In the genomic region with DNA sequence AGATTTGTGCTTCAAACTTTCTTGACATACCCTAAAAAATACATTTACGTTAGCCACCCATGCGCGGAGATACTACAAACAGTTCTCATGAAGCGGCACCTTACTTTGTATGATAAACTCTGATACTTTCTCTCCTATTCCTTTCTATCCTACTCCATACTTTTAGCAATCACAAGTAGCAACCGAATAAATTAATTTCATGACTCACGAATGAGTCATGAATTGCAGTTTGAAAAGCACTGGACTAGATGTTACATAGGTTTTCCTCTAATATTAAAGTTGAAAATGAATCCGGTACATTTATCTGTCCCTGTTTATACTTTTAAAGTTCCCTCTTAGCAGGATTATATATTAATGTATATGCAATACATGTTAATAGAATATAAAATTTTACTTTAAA, we compare ENCODE assay signal across 10 cellular contexts.
DNase-seq lines count a peak whose midpoint lies in the region; ATAC-seq and TF ChIP-seq lines count a peak whose summit lies in the region.
"Had no signal": no experiment of that assay in that cellular context is flagged by ENCODE, and none has a peak within 500 bp of the region (broad histone marks: within the 10 kb centered on the region; RNA-seq: fewer than 3 reads in every experiment).

No MANE protein-coding gene starts in this region.

- ATAC-seq in lung (ENCODE audit: insufficient read depth, low FRiP score), result peak; percentile 41
- ATAC-seq in GM19351 (IDR thresholded peaks at IDR 0.05; ENCODE audit: unreplicated experiment), result no peak
- ATAC-seq: T-cell had no signal

- no peaks in the 10 kb centered on the region for H3K36me3 ChIP-seq in left ventricle myocardium inferior
- no peaks in the 10 kb centered on the region for H3K36me3 ChIP-seq in right atrium auricular region
- no peaks in the 10 kb centered on the region for H3K36me3 ChIP-seq in lung (ENCODE audit: control insufficient read depth in 2 of 2, insufficient read depth in 2 of 2, low read length in 2 of 2)

- DNase-seq in left ventricle myocardium inferior (no peak), right atrium auricular region (ENCODE audit: low spot score) (no peak), cardiac fibroblast (ENCODE audit: low read depth in 2 of 2) (peak; percentile 67 to 90), lung (ENCODE audit: low spot score) (no peak), posterior vena cava (ENCODE audit: low spot score) (no peak), KG1 (lab: John Stamatoyannopoulos, UW) (no peak)
- DNase-seq in activated CD4-positive, alpha-beta T cell treated with anti-CD3 and anti-CD28 coated beads, Interleukin-2, amount 50 U/mL, for 1 hour, result no peak
- DNase-seq: activated CD8-positive, alpha-beta memory T cell treated with anti-CD3 and anti-CD28 coated beads for 24 hours; T-cell had no signal

- no peak for TF ChIP-seq CTCF in left ventricle myocardium inferior (IDR thresholded peaks at IDR 0.05; ENCODE audit: borderline replicate concordance)
- TF ChIP-seq CTCF in right atrium auricular region (IDR thresholded peaks at IDR 0.05), result no peak
- no peak for TF ChIP-seq CTCF in cardiac fibroblast (IDR thresholded peaks at IDR 0.05; ENCODE audit: low read depth, low read length)
- TF ChIP-seq CTCF in lung (IDR thresholded peaks at IDR 0.05; ENCODE audit: control extremely low read depth, extremely low read depth), result no peak

- intact Hi-C loops in left ventricle myocardium inferior (cut with micrococcal nuclease), result no loop called here
- intact Hi-C loops in posterior vena cava (cut with DNase I), result no loop called here

- H3K27ac ChIP-seq in left ventricle myocardium inferior (replicated peaks), result peak overlapping the region; percentile 53
- peak overlapping the region in 1 of 2 donors; percentile 56 for H3K27ac ChIP-seq in right atrium auricular region
- H3K27ac ChIP-seq in lung (ENCODE audit: low read depth in 1 of 2, low read length in 1 of 2), result no peak overlapping the region

- no peaks in the 10 kb centered on the region for H3K9me3 ChIP-seq in left ventricle myocardium inferior (replicated peaks)
- no peaks in the 10 kb centered on the region for H3K9me3 ChIP-seq in right atrium auricular region
- no peaks in the 10 kb centered on the region for H3K9me3 ChIP-seq in lung (ENCODE audit: control insufficient read depth in 2 of 2, insufficient read depth in 1 of 2, low read length in 1 of 2)

- H3K27me3 ChIP-seq in left ventricle myocardium inferior (ENCODE audit: low read depth) (no peaks in the 10 kb centered on the region), right atrium auricular region (no peaks in the 10 kb centered on the region), lung (ENCODE audit: control insufficient read depth, insufficient read depth) (no peaks in the 10 kb centered on the region)

- H3K4me3 ChIP-seq in left ventricle myocardium inferior (no peak overlapping the region), right atrium auricular region (no peak overlapping the region), cardiac fibroblast (replicated peaks in 1 of 2; ENCODE audit: low read depth in 2 of 2, low read length in 2 of 2) (no peak overlapping the region), lung (no peak overlapping the region)

- 87 to 94% methylated on average over 7 of the region's 7 CpGs for whole genome bisulfite sequencing in lung, 2 donors

- H3K4me1 ChIP-seq in left ventricle myocardium inferior, result peaks cover 18% of the 10 kb centered on the region
- peaks cover 0 to 5% of the 10 kb centered on the region in 2 donors for H3K4me1 ChIP-seq in right atrium auricular region
- H3K4me1 ChIP-seq in lung (ENCODE audit: control insufficient read depth in 2 of 2, insufficient read depth in 2 of 2, low read length in 2 of 2), result no peaks in the 10 kb centered on the region

Comparison
In these comparisons a context has a peak if more than half of its experiments do, and no peak if none do; other contexts are left out.
1. DNase-seq: peak in cardiac fibroblast (2 of 2); none in left ventricle myocardium inferior (single experiment), right atrium auricular region (single experiment), lung (single experiment), posterior vena cava (single experiment), activated CD4-positive, alpha-beta T cell treated with anti-CD3 and anti-CD28 coated beads, Interleukin-2, amount 50 U/mL, for 1 hour (single experiment) and KG1 (single experiment).